Comparison of ENCODE assay signal across 8 cellular contexts in the genomic region with DNA sequence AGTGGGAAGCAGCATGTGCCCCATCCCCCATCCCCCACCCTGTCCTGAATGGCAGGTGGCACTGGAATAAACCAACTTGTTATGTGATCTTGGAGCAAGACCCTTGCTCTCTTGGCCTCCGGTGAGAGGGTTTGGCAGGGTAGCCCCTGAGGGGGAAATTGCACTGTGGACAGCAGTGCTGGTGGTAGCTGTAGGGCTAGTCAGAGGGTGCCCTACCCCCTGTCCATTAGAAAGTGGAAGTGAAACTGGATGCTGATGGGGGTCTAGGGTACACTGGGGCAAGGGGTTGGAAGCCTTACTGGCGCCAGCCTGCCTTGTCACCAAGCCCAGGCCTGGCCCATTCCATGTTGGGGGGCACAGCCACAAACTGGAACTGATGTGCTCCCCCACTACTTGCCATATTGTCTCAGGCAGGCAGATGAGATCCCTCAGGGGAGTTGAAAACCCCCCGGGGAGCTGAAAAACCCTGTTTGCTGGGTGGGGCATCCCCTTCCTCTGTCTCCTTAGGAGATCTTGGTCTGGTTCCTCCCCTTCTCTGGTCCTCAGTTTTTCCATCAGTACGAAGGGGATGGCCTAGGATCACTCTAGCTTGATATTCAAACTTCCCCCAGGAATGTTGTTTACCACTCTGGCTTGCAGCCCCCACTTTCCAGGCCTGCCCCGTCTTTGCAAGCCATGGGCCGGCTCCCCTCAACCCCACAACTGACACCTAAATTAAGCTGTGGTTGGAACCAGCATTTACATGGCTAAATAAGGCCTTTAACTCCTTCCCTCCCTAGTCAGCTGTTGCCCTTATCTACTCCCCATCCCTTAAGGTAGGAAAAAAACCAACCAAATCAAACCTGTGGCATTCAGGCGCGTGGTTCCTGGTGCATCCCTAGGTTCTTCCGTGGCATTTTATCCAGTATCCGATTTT. TPM values are rescaled to one million over a fixed set of nuclear protein-coding genes. Genes with fewer than 3 reads are reported as not detected.
DNase-seq lines count a peak whose midpoint lies in the region; ATAC-seq and TF ChIP-seq lines count a peak whose summit lies in the region.

No MANE protein-coding gene starts in this region.

- H3K27ac Mint-ChIP-seq in activated naive CD8-positive, alpha-beta T cell treated with anti-CD3 and anti-CD28 coated beads, Interleukin-2, amount 50 U/mL, for 24 hours = no peak overlapping the region

- peak overlapping the region; percentile 56 for H3K4me3 Mint-ChIP-seq in activated naive CD8-positive, alpha-beta T cell treated with anti-CD3 and anti-CD28 coated beads, Interleukin-2, amount 50 U/mL, for 24 hours

- no peak for TF ChIP-seq CTCF in GM13976 (IDR thresholded peaks at IDR 0.05; ENCODE audit: borderline replicate concordance, control extremely low read depth, extremely low read depth, insufficient read depth, missing control alignments)

- TF ChIP-seq POLR2A in erythroblast (IDR thresholded peaks at IDR 0.05; ENCODE audit: low read length) = no peak

- DNase-seq in GM13976 (ENCODE audit: low spot score) (peak; percentile 86), myocyte (ENCODE audit: low read depth) (peak; percentile 58), islet precursor cell (no peak), SW480 (ENCODE audit: low spot score) (no peak), erythroblast (lab: John Stamatoyannopoulos, UW) (no peak)
- DNase-seq in activated naive CD8-positive, alpha-beta T cell treated with anti-CD3 and anti-CD28 coated beads, Interleukin-2, amount 50 U/mL, for 24 hours = peak; percentile 20
- DNase-seq in central memory CD4-positive, alpha-beta T cell = no peak

- in situ Hi-C loops in GM13976 (cut with MboI; ENCODE audit: low sequenced_read_pairs, unreplicated experiment) = no loop called here

- no peaks in the 10 kb centered on the region for H3K9me3 Mint-ChIP-seq in activated naive CD8-positive, alpha-beta T cell treated with anti-CD3 and anti-CD28 coated beads, Interleukin-2, amount 50 U/mL, for 24 hours

- peaks cover 26% of the 10 kb centered on the region for H3K27me3 Mint-ChIP-seq in activated naive CD8-positive, alpha-beta T cell treated with anti-CD3 and anti-CD28 coated beads, Interleukin-2, amount 50 U/mL, for 24 hours

- H3K36me3 Mint-ChIP-seq in activated naive CD8-positive, alpha-beta T cell treated with anti-CD3 and anti-CD28 coated beads, Interleukin-2, amount 50 U/mL, for 24 hours (ENCODE audit: low read depth) = no peaks in the 10 kb centered on the region

- peak; percentile 61 for ATAC-seq in HG02610 (IDR thresholded peaks at IDR 0.05; ENCODE audit: unreplicated experiment)
- ATAC-seq in activated naive CD8-positive, alpha-beta T cell treated with anti-CD3 and anti-CD28 coated beads, Interleukin-2, amount 50 U/mL, for 24 hours = no peak

- H3K4me1 Mint-ChIP-seq in activated naive CD8-positive, alpha-beta T cell treated with anti-CD3 and anti-CD28 coated beads, Interleukin-2, amount 50 U/mL, for 24 hours = peaks cover 29% of the 10 kb centered on the region

RNA-seq across cellular contexts. Expression of a gene that starts 14.4 kb away (rescaled TPM):
- total RNA-seq in myocyte = 7.8 and 8.1 TPM in 2 replicates
- 80.0 TPM for polyA plus RNA-seq in myocyte (2012)

RNA-seq across cellular contexts. Expression of a gene that starts 35.0 kb away (rescaled TPM):
- 0.16 and 0.40 TPM in 2 replicates for total RNA-seq in myocyte
- polyA plus RNA-seq in myocyte (2012) = 0.14 TPM

Comparison
In these comparisons a context has a peak if more than half of its experiments do, and no peak if none do; other contexts are left out.
1. DNase-seq: peak in GM13976 (single experiment), activated naive CD8-positive, alpha-beta T cell treated with anti-CD3 and anti-CD28 coated beads, Interleukin-2, amount 50 U/mL, for 24 hours (single experiment) and myocyte (single experiment); none in islet precursor cell (single experiment), central memory CD4-positive, alpha-beta T cell (single experiment), SW480 (single experiment) and erythroblast (0 of 2).